In the genomic region with DNA sequence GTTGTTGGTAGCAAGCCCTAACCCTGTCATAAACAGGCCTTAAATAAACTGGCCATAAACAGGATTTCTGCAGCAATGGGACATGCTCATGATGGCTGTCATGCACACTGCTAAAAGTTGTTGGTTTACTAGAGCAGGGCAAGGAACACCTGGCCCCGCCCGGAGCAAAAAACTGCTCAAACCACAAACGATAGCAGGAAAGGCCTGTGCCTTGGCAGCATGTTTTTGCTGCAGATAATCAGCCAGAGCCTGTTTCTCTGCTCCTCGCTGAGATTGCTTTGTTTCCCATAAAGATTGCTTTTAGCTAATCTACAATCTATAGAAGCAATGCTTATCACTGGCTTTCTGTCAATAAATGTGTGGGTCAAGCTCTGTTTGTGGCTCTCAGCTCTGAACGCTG, we compare ENCODE assay signal across 7 cellular contexts. TPM values are rescaled to one million over a fixed set of nuclear protein-coding genes. Genes with fewer than 3 reads are reported as not detected.
DNase-seq lines count a peak whose midpoint lies in the region; ATAC-seq and TF ChIP-seq lines count a peak whose summit lies in the region.
"Not testable (repeated sequence)": the region's sequence is repeated elsewhere in the genome, so short reads cannot be mapped to it uniquely, and the experiment has no call there.

No MANE protein-coding gene starts in this region.

- not testable (repeated sequence) for H3K27ac Mint-ChIP-seq in T-helper 1 cell treated with Interleukin-12 subunit alpha and Interleukin-12 subunit beta and Interleukin-4 antibody, amounts not matched to agents 30 μg/mL and 1 μg/mL, for 36 hours; activated CD8-positive, alpha-beta memory T cell treated with anti-CD3 and anti-CD28 coated beads, Interleukin-2, amount 10 ng/mL, durations not matched to agents 7 days and 5 days; activated naive CD8-positive, alpha-beta T cell treated with anti-CD3 and anti-CD28 coated beads, Interleukin-2, amount 10 ng/mL, durations not matched to agents 7 days and 5 days
- H3K27ac Mint-ChIP-seq in progenitor cell of endocrine pancreas = peak overlapping the region; percentile 85

- not testable (repeated sequence) for DNase-seq in DND-41; activated CD8-positive, alpha-beta memory T cell treated with anti-CD3 and anti-CD28 coated beads, Interleukin-2, amount 10 ng/mL, durations not matched to agents 7 days and 5 days; activated naive CD8-positive, alpha-beta T cell treated with anti-CD3 and anti-CD28 coated beads, Interleukin-2, amount 10 ng/mL, durations not matched to agents 7 days and 5 days; progenitor cell of endocrine pancreas (ENCODE audit: low spot score, unreplicated experiment)
- peak in 1 of 2 donors; percentile 11 for DNase-seq in left colon

- H3K36me3 Mint-ChIP-seq in T-helper 1 cell treated with Interleukin-12 subunit alpha and Interleukin-12 subunit beta and Interleukin-4 antibody, amounts not matched to agents 30 μg/mL and 1 μg/mL, for 36 hours (ENCODE audit: low read depth); activated CD8-positive, alpha-beta memory T cell treated with anti-CD3 and anti-CD28 coated beads, Interleukin-2, amount 10 ng/mL, durations not matched to agents 7 days and 5 days; activated naive CD8-positive, alpha-beta T cell treated with anti-CD3 and anti-CD28 coated beads, Interleukin-2, amount 10 ng/mL, durations not matched to agents 7 days and 5 days; progenitor cell of endocrine pancreas (ENCODE audit: insufficient read depth): not testable (repeated sequence)

- H3K4me3 ChIP-seq in DND-41 (ENCODE audit: low read depth in 1 of 2, low read length in 2 of 2) = not testable (repeated sequence)

- not testable (repeated sequence) for H4K20me1 ChIP-seq in DND-41 (ENCODE audit: insufficient read depth, low read length)

- CTCF ChIA-PET in activated CD8-positive, alpha-beta memory T cell treated with anti-CD3 and anti-CD28 coated beads, Interleukin-2, amount 10 ng/mL, durations not matched to agents 7 days and 5 days (lab: Charles Lee) = not testable (repeated sequence)

- H3K4me2 ChIP-seq in DND-41 (ENCODE audit: insufficient read depth, low read length) = not testable (repeated sequence)

- TF ChIP-seq CTCF in DND-41 (IDR thresholded peaks at IDR 0.05; ENCODE audit: borderline replicate concordance, extremely low read depth, low read length, poor library complexity, severe bottlenecking); progenitor cell of endocrine pancreas (IDR thresholded peaks at IDR 0.05; ENCODE audit: unreplicated experiment): not testable (repeated sequence)

- peak; percentile 87 for ATAC-seq in DND-41 (ENCODE audit: insufficient read depth, low read depth)
- ATAC-seq in activated CD8-positive, alpha-beta memory T cell treated with anti-CD3 and anti-CD28 coated beads, Interleukin-2, amount 10 ng/mL, durations not matched to agents 7 days and 5 days = peak; percentile 55
- ATAC-seq in activated naive CD8-positive, alpha-beta T cell treated with anti-CD3 and anti-CD28 coated beads, Interleukin-2, amount 10 ng/mL, durations not matched to agents 7 days and 5 days (ENCODE audit: low read depth) = peak; percentile 52
- peak; percentile 96 for ATAC-seq in left colon

- intact Hi-C loops in left colon (cut with DNase I, micrococcal nuclease) = not testable (repeated sequence)

- H3K27me3 Mint-ChIP-seq in T-helper 1 cell treated with Interleukin-12 subunit alpha and Interleukin-12 subunit beta and Interleukin-4 antibody, amounts not matched to agents 30 μg/mL and 1 μg/mL, for 36 hours (ENCODE audit: low read depth); activated CD8-positive, alpha-beta memory T cell treated with anti-CD3 and anti-CD28 coated beads, Interleukin-2, amount 10 ng/mL, durations not matched to agents 7 days and 5 days; activated naive CD8-positive, alpha-beta T cell treated with anti-CD3 and anti-CD28 coated beads, Interleukin-2, amount 10 ng/mL, durations not matched to agents 7 days and 5 days; progenitor cell of endocrine pancreas: not testable (repeated sequence)

- not testable (repeated sequence) for H3K27ac ChIP-seq in DND-41 (ENCODE audit: low read length)
- peak overlapping the region; percentile 97 for H3K27ac ChIP-seq in KOPT-K1 (ENCODE audit: low read depth, low read length, poor library complexity, severe bottlenecking)

- H3K79me2 ChIP-seq in DND-41 (ENCODE audit: insufficient read depth, low read length) = not testable (repeated sequence)

- not testable (repeated sequence) for H2AFZ ChIP-seq in DND-41 (ENCODE audit: low read depth, low read length)

- not testable (repeated sequence) for H3K27me3 ChIP-seq in DND-41 (ENCODE audit: insufficient read depth, low read length, poor library complexity)

- H3K4me3 Mint-ChIP-seq in T-helper 1 cell treated with Interleukin-12 subunit alpha and Interleukin-12 subunit beta and Interleukin-4 antibody, amounts not matched to agents 30 μg/mL and 1 μg/mL, for 36 hours = peak overlapping the region; percentile 18
- H3K4me3 Mint-ChIP-seq in activated CD8-positive, alpha-beta memory T cell treated with anti-CD3 and anti-CD28 coated beads, Interleukin-2, amount 10 ng/mL, durations not matched to agents 7 days and 5 days; activated naive CD8-positive, alpha-beta T cell treated with anti-CD3 and anti-CD28 coated beads, Interleukin-2, amount 10 ng/mL, durations not matched to agents 7 days and 5 days; progenitor cell of endocrine pancreas (ENCODE audit: low read depth): not testable (repeated sequence)

- not testable (repeated sequence) for H3K9ac ChIP-seq in DND-41 (ENCODE audit: low read depth, low read length)

- not testable (repeated sequence) for H3K9me3 Mint-ChIP-seq in T-helper 1 cell treated with Interleukin-12 subunit alpha and Interleukin-12 subunit beta and Interleukin-4 antibody, amounts not matched to agents 30 μg/mL and 1 μg/mL, for 36 hours; activated CD8-positive, alpha-beta memory T cell treated with anti-CD3 and anti-CD28 coated beads, Interleukin-2, amount 10 ng/mL, durations not matched to agents 7 days and 5 days (ENCODE audit: low read depth); activated naive CD8-positive, alpha-beta T cell treated with anti-CD3 and anti-CD28 coated beads, Interleukin-2, amount 10 ng/mL, durations not matched to agents 7 days and 5 days; progenitor cell of endocrine pancreas (ENCODE audit: low read depth)

- H3K36me3 ChIP-seq in DND-41 (ENCODE audit: insufficient read depth, low read length); KOPT-K1 (ENCODE audit: insufficient read depth, low read length): not testable (repeated sequence)

- H3K4me1 ChIP-seq in DND-41 (ENCODE audit: insufficient read depth, low read length) = not testable (repeated sequence)

- peaks cover 28% of the 10 kb centered on the region for H3K4me1 Mint-ChIP-seq in T-helper 1 cell treated with Interleukin-12 subunit alpha and Interleukin-12 subunit beta and Interleukin-4 antibody, amounts not matched to agents 30 μg/mL and 1 μg/mL, for 36 hours (ENCODE audit: low read depth)
- H3K4me1 Mint-ChIP-seq in activated CD8-positive, alpha-beta memory T cell treated with anti-CD3 and anti-CD28 coated beads, Interleukin-2, amount 10 ng/mL, durations not matched to agents 7 days and 5 days = not testable (repeated sequence)
- H3K4me1 Mint-ChIP-seq in activated naive CD8-positive, alpha-beta T cell treated with anti-CD3 and anti-CD28 coated beads, Interleukin-2, amount 10 ng/mL, durations not matched to agents 7 days and 5 days = peaks cover 11% of the 10 kb centered on the region
- peaks cover 24% of the 10 kb centered on the region for H3K4me1 Mint-ChIP-seq in progenitor cell of endocrine pancreas (ENCODE audit: low read depth)

- POLR2A ChIA-PET in activated naive CD8-positive, alpha-beta T cell treated with anti-CD3 and anti-CD28 coated beads, Interleukin-2, amount 10 ng/mL, durations not matched to agents 7 days and 5 days (lab: Charles Lee) = interaction anchor here (1.1 kb wide), 1 partner anchor 282 kb away, joined by 3 read pairs; no protein-coding TSS in a partner anchor

- H3K9me3 ChIP-seq in DND-41 (ENCODE audit: insufficient read depth, low read length, severe bottlenecking); KOPT-K1 (ENCODE audit: insufficient read depth, low read length, poor library complexity, severe bottlenecking): not testable (repeated sequence)

RNA-seq across cellular contexts. Expression of a gene that starts 32.9 kb away (rescaled TPM):
- total RNA-seq in activated CD8-positive, alpha-beta memory T cell treated with anti-CD3 and anti-CD28 coated beads, Interleukin-2, amount 10 ng/mL, durations not matched to agents 7 days and 5 days = 1 to 10 TPM; 4.6 to 6.4 TPM
- 1 to 10 TPM; 7.6 to 8.0 TPM for total RNA-seq in activated naive CD8-positive, alpha-beta T cell treated with anti-CD3 and anti-CD28 coated beads, Interleukin-2, amount 10 ng/mL, durations not matched to agents 7 days and 5 days
- total RNA-seq in left colon = 1 to 10 TPM; 5.2 to 7.1 TPM
- 77.6 and 83.9 TPM in 2 replicates for total RNA-seq in progenitor cell of endocrine pancreas
